In genomic region chr6:100846276-100846675, GRCh38 we compare ENCODE assay signal across 13 cellular contexts. TPM values are rescaled to one million over a fixed set of nuclear protein-coding genes. Genes with fewer than 3 reads are reported as not detected.
DNase-seq lines count a peak whose midpoint lies in the region; ATAC-seq and TF ChIP-seq lines count a peak whose summit lies in the region.
"Had no signal": no experiment of that assay in that cellular context is flagged by ENCODE, and none has a peak within 500 bp of the region (broad histone marks: within the 10 kb centered on the region; RNA-seq: fewer than 3 reads in every experiment).

No MANE protein-coding gene starts in this region.

- peaks cover 30% of the 10 kb centered on the region for H3K4me1 ChIP-seq in PC-3 (ENCODE audit: insufficient read depth, low read length)

- H3K9ac ChIP-seq in PC-3 (ENCODE audit: low read length) = peak overlapping the region; percentile 52

- H3K79me2 ChIP-seq in PC-3 (ENCODE audit: low read length) = peaks cover 33% of the 10 kb centered on the region

- H3K36me3 ChIP-seq in PC-3 (ENCODE audit: low read depth, low read length) = peaks cover 6% of the 10 kb centered on the region; the same call in 1 of the 2 replicates

- H3K4me2 ChIP-seq in PC-3 (ENCODE audit: low read length) = peak overlapping the region; percentile 66
- H3K4me2 ChIP-seq: hepatocyte had no signal

- peak; percentile 3 for DNase-seq in COLO668 (lab: John Stamatoyannopoulos, UW; ENCODE audit: unreplicated experiment)
- DNase-seq in PC-3 = peak; percentile 36
- DNase-seq in GM20000 (ENCODE audit: low spot score) = no peak
- DNase-seq in GM19238 (ENCODE audit: insufficient read length, low spot score) = no peak
- DNase-seq: IMR-90 had no signal

- H3K27ac ChIP-seq in PC-3 (ENCODE audit: low read length) = peak overlapping the region; percentile 79
- H3K27ac ChIP-seq: hepatocyte, SJCRH30, VCaP had no signal

- POLR2A ChIA-PET in PC-3 (lab: Charles Lee; ENCODE audit: unreplicated experiment) = interaction anchor here (0.6 kb wide), 1 partner anchor 258 kb away, joined by 3 read pairs; no protein-coding TSS in a partner anchor

- intact Hi-C loops in PC-3 (cut with micrococcal nuclease) = loop anchor here (5.0 kb wide), 1 partner anchor 69 kb away; no protein-coding TSS in a partner anchor

- no TSS peak for BruUV-seq in PC-3 (replicated peaks; lab: Mats Ljungman, UMichigan)

- no peaks in the 10 kb centered on the region for H3K9me3 ChIP-seq in PC-3 (ENCODE audit: low read length)
- H3K9me3 ChIP-seq: SJCRH30 had no signal

- no peaks in the 10 kb centered on the region for H3K9me2 ChIP-seq in PC-3 (replicated peaks; ENCODE audit: low read length)

- H3K4me3 ChIP-seq in PC-3 (ENCODE audit: low read length) = no peak overlapping the region
- H3K4me3 ChIP-seq: hepatocyte, lung, SJCRH30 had no signal

- no peaks in the 10 kb centered on the region for H3F3A ChIP-seq in PC-3 (ENCODE audit: low read length, unreplicated experiment)

- no peaks in the 10 kb centered on the region for H4K20me1 ChIP-seq in PC-3 (ENCODE audit: low read length)

- no peak for TF ChIP-seq CTCF in PC-3 (conservative IDR thresholded peaks at IDR 0.05; ENCODE audit: low read depth, low read length)
- TF ChIP-seq CTCF in GM20000 (IDR thresholded peaks at IDR 0.05; ENCODE audit: extremely low read depth, missing control alignments) = no peak

- no peak overlapping the region for H2AFZ ChIP-seq in PC-3 (ENCODE audit: low read length)
- H2AFZ ChIP-seq: hepatocyte had no signal

- ATAC-seq in GM18517 (IDR thresholded peaks at IDR 0.05; ENCODE audit: unreplicated experiment) (peak; percentile 51), HG03064 (IDR thresholded peaks at IDR 0.05; ENCODE audit: low read depth, unreplicated experiment) (peak; percentile 90), PC-3 (peak; percentile 64), HG02610 (IDR thresholded peaks at IDR 0.05; ENCODE audit: unreplicated experiment) (no peak), GM19455 (IDR thresholded peaks at IDR 0.05; ENCODE audit: unreplicated experiment) (no peak)

- no peaks in the 10 kb centered on the region for H3K27me3 ChIP-seq in PC-3 (ENCODE audit: low read length)
- H3K27me3 ChIP-seq: hepatocyte, SJCRH30 had no signal

- CTCF ChIA-PET in PC-3 (lab: Charles Lee) = no interaction called here

RNA-seq across cellular contexts. Expression of gene ASCC3, which starts 34.9 kb away (rescaled TPM):
- 27.7 and 29.8 TPM in 2 replicates for total RNA-seq in PC-3 (2014; rRNA removed)

Comparison
In these comparisons a context has a peak if more than half of its experiments do, and no peak if none do; other contexts are left out.
1. DNase-seq: peak in COLO668 (single experiment) and PC-3 (single experiment); none in GM20000 (single experiment) and GM19238 (single experiment).
2. ATAC-seq: peak in GM18517 (single experiment), HG03064 (single experiment) and PC-3 (single experiment); none in HG02610 (single experiment) and GM19455 (single experiment).